In genomic region chr2:177164584-177165052, GRCh38 we compare ENCODE assay signal across 1 cellular context.
A peak's percentile ranks its signal among the peaks of the same experiment; 100 is the strongest.
TF ChIP-seq lines count a peak whose summit lies in the region.

No MANE protein-coding gene starts in this region.

TF ChIP-seq in HepG2, 621 proteins besides CTCF, POLR2A, EP300 and RAD21 (continued from another document):
- TF ChIP-seq ZNF597 (CRISPR knock-in tag; IDR thresholded peaks at IDR 0.05) (no peak), MAFF (IDR thresholded peaks at IDR 0.05; ENCODE audit: low read depth, low read length) (no peak), EZH2 (conservative IDR thresholded peaks at IDR 0.05; ENCODE audit: low read depth, low read length) (no peak), MAFG (CRISPR knock-in tag; IDR thresholded peaks at IDR 0.05) (no peak), ZNF235 (CRISPR knock-in tag; IDR thresholded peaks at IDR 0.05; ENCODE audit: borderline replicate concordance) (no peak), NCOA1 (CRISPR knock-in tag; IDR thresholded peaks at IDR 0.05) (no peak), SOX13 (IDR thresholded peaks at IDR 0.05) (no peak), SOX13 (CRISPR knock-in tag; conservative IDR thresholded peaks at IDR 0.05 in 1 of 2, IDR thresholded peaks at IDR 0.05 in 1 of 2) (peak in 1 of 2 experiments; percentile 70; a peak in 2 of 4 replicates), MIXL1 (CRISPR knock-in tag; IDR thresholded peaks at IDR 0.05) (peak; percentile 100), ZNF543 (CRISPR knock-in tag; IDR thresholded peaks at IDR 0.05) (0 out of 2 replicates have a peak, but pooled peaks have one; percentile 27), ATF3 (CRISPR knock-in tag; IDR thresholded peaks at IDR 0.05) (peak; percentile 100), ISX (CRISPR knock-in tag; conservative IDR thresholded peaks at IDR 0.05) (no peak), ZBTB21 (CRISPR knock-in tag; IDR thresholded peaks at IDR 0.05) (no peak), ZNF530 (CRISPR knock-in tag; IDR thresholded peaks at IDR 0.05; ENCODE audit: low read depth) (no peak), ZNF329 (CRISPR knock-in tag; IDR thresholded peaks at IDR 0.05; ENCODE audit: low read depth) (no peak), ZFP82 (CRISPR knock-in tag; IDR thresholded peaks at IDR 0.05; ENCODE audit: borderline replicate concordance) (no peak), ATAD3A (CRISPR knock-in tag; IDR thresholded peaks at IDR 0.05) (no peak), NFE2L1 (CRISPR knock-in tag; IDR thresholded peaks at IDR 0.05; ENCODE audit: borderline replicate concordance) (no peak), JUN (CRISPR knock-in tag; IDR thresholded peaks at IDR 0.05) (peak; percentile 70), ARID2 (CRISPR knock-in tag; IDR thresholded peaks at IDR 0.05; ENCODE audit: borderline replicate concordance) (no peak), ISL2 (CRISPR knock-in tag; IDR thresholded peaks at IDR 0.05) (peak; percentile 71; the same call in 1 of the 2 replicates), CENPT (CRISPR knock-in tag; IDR thresholded peaks at IDR 0.05; ENCODE audit: low read depth) (no peak), SMYD3 (CRISPR knock-in tag; IDR thresholded peaks at IDR 0.05) (no peak), ZSCAN29 (CRISPR knock-in tag; conservative IDR thresholded peaks at IDR 0.05) (no peak; the same call in 1 of the 2 replicates), BCL6 (CRISPR knock-in tag; IDR thresholded peaks at IDR 0.05) (peak; percentile 68; the same call in 1 of the 2 replicates), ZFP36L1 (CRISPR knock-in tag; IDR thresholded peaks at IDR 0.05) (peak; percentile 58; the same call in 1 of the 2 replicates), MTF1 (CRISPR knock-in tag; IDR thresholded peaks at IDR 0.05) (no peak), SP4 (CRISPR knock-in tag; IDR thresholded peaks at IDR 0.05) (no peak), KLF15 (CRISPR knock-in tag; IDR thresholded peaks at IDR 0.05; ENCODE audit: borderline replicate concordance) (no peak), ZNF460 (CRISPR knock-in tag; IDR thresholded peaks at IDR 0.05; ENCODE audit: borderline replicate concordance) (no peak), SUZ12 (IDR thresholded peaks at IDR 0.05; ENCODE audit: low read depth, low read length) (no peak), ZNF17 (CRISPR knock-in tag; IDR thresholded peaks at IDR 0.05) (no peak), ZNF34 (CRISPR knock-in tag; IDR thresholded peaks at IDR 0.05; ENCODE audit: borderline replicate concordance) (no peak), EEA1 (CRISPR knock-in tag; IDR thresholded peaks at IDR 0.05; ENCODE audit: borderline replicate concordance) (no peak), AHDC1 (CRISPR knock-in tag; IDR thresholded peaks at IDR 0.05; ENCODE audit: borderline replicate concordance) (no peak), ZKSCAN1 (IDR thresholded peaks at IDR 0.05; ENCODE audit: low read length) (no peak), ZNF703 (CRISPR knock-in tag; IDR thresholded peaks at IDR 0.05; ENCODE audit: borderline replicate concordance) (no peak), ZNF841 (CRISPR knock-in tag; IDR thresholded peaks at IDR 0.05; ENCODE audit: borderline replicate concordance) (no peak)
- TF ChIP-seq, protein P1, sequence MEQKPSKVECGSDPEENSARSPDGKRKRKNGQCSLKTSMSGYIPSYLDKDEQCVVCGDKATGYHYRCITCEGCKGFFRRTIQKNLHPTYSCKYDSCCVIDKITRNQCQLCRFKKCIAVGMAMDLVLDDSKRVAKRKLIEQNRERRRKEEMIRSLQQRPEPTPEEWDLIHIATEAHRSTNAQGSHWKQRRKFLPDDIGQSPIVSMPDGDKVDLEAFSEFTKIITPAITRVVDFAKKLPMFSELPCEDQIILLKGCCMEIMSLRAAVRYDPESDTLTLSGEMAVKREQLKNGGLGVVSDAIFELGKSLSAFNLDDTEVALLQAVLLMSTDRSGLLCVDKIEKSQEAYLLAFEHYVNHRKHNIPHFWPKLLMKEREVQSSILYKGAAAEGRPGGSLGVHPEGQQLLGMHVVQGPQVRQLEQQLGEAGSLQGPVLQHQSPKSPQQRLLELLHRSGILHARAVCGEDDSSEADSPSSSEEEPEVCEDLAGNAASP (CRISPR knock-in tag; IDR thresholded peaks at IDR 0.05; ENCODE audit: borderline replicate concordance), result peak; percentile 74; the same call in 1 of the 2 replicates
- TF ChIP-seq, protein P2, sequence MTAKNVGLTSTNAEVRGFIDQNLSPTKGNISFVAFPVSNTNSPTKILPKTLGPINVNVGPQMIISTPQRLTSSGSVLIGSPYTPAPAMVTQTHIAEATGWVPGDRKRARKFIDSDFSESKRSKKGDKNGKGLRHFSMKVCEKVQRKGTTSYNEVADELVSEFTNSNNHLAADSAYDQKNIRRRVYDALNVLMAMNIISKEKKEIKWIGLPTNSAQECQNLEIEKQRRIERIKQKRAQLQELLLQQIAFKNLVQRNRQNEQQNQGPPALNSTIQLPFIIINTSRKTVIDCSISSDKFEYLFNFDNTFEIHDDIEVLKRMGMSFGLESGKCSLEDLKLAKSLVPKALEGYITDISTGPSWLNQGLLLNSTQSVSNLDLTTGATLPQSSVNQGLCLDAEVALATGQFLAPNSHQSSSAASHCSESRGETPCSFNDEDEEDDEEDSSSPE (CRISPR knock-in tag; IDR thresholded peaks at IDR 0.05), result peak; percentile 31; the same call in 1 of the 2 replicates
TF ChIP-seq in HepG2: peak in this region for 197.
